ENCODE assay signal across 24 cellular contexts in the genomic region with DNA sequence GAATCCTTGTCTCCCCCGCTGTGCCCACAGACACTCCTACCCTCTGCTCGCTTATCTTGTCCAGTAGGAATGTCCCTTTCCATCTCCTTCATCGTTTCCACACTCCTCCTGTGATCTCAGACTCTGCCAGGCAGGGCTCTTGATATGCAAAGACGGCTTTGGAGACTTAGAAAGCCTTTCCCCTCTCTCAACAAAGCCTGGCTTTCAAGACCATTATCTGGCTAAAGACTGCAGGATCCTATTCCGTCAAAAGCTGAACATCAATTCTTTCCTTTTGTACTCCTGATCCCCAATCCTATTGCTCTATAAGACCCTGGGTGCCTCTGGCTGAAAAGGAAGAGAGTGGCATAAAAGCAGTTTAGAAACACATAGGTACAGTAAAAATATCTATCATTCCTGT.
"Had no signal": no experiment of that assay in that cellular context is flagged by ENCODE, and none has a peak within 500 bp of the region (broad histone marks: within the 10 kb centered on the region; RNA-seq: fewer than 3 reads in every experiment).

No MANE protein-coding gene starts in this region.

- H3K9me3 ChIP-seq: body of pancreas, esophagus muscularis mucosa, lower lobe of right lung, thyroid gland, upper lobe of right lung had no signal

- DNase-seq: activated CD4-positive, alpha-beta T cell treated with anti-CD3 and anti-CD28 coated beads, Interleukin-2, amount 10 ng/mL, durations not matched to agents 7 days and 5 days; activated CD4-positive, CD25-positive, alpha-beta regulatory T cell treated with anti-CD3 and anti-CD28 coated beads, Interleukin-2, amount 50 U/mL, for 72 hours; activated CD8-positive, alpha-beta memory T cell treated with anti-CD3 and anti-CD28 coated beads, Interleukin-2, amount 10 ng/mL, durations not matched to agents 7 days and 5 days; activated CD8-positive, alpha-beta T cell treated with anti-CD3 and anti-CD28 coated beads for 36 hours; activated effector memory CD4-positive, alpha-beta T cell treated with anti-CD3 and anti-CD28 coated beads, Interleukin-2, amount 50 U/mL, for 16 hours; activated naive CD4-positive, alpha-beta T cell treated with anti-CD3 and anti-CD28 coated beads, Interleukin-2, amount 10 ng/mL, durations not matched to agents 7 days and 5 days; activated naive CD8-positive, alpha-beta T cell treated with anti-CD3 and anti-CD28 coated beads, Interleukin-2, amount 50 U/mL, for 24 hours; activated T-cell treated with anti-CD3 and anti-CD28 coated beads for 4 hours; body of pancreas; effector CD8-positive, alpha-beta T cell; head of caudate nucleus; hypothalamus; lower lobe of right lung; naive B cell; stimulated activated CD4-positive, alpha-beta T cell treated with anti-CD3 and anti-CD28 coated beads, Interleukin-4, amount 100 ng/mL, for 24 hours; stimulated activated naive CD8-positive, alpha-beta T cell treated with anti-CD3 and anti-CD28 coated beads, Interleukin-15, Interleukin-2, amounts not matched to agents 100 U/mL and 50 U/mL, for 24 hours; T-cell; thyroid gland; upper lobe of right lung had no signal

- H3K36me3 Mint-ChIP-seq: activated CD8-positive, alpha-beta memory T cell treated with anti-CD3 and anti-CD28 coated beads, Interleukin-2, amount 10 ng/mL, durations not matched to agents 7 days and 5 days; activated naive CD4-positive, alpha-beta T cell treated with anti-CD3 and anti-CD28 coated beads, Interleukin-2, amount 10 ng/mL, durations not matched to agents 7 days and 5 days; T-cell had no signal

- H3K4me3 ChIP-seq: body of pancreas, esophagus muscularis mucosa, lower lobe of right lung, smooth muscle cell, thyroid gland, upper lobe of right lung had no signal

- H3K27me3 ChIP-seq: body of pancreas, esophagus muscularis mucosa, thyroid gland, upper lobe of right lung had no signal

- H3K4me3 Mint-ChIP-seq: activated CD4-positive, alpha-beta T cell treated with anti-CD3 and anti-CD28 coated beads, Interleukin-2, amount 10 ng/mL, durations not matched to agents 7 days and 5 days; activated CD8-positive, alpha-beta memory T cell treated with anti-CD3 and anti-CD28 coated beads, Interleukin-2, amount 10 ng/mL, durations not matched to agents 7 days and 5 days; activated CD8-positive, alpha-beta T cell treated with anti-CD3 and anti-CD28 coated beads for 36 hours; activated naive CD4-positive, alpha-beta T cell treated with anti-CD3 and anti-CD28 coated beads, Interleukin-2, amount 10 ng/mL, durations not matched to agents 7 days and 5 days; activated naive CD8-positive, alpha-beta T cell treated with anti-CD3 and anti-CD28 coated beads, Interleukin-2, amount 50 U/mL, for 24 hours; dendritic cell treated with granulocyte-macrophage colony-stimulating factor and Interleukin-4, amounts not matched to agents 40 ng/mL and 50 ng/mL, for 4 days; naive B cell; T-cell; T-helper 2 cell treated with Interferon-gamma antibody and Interleukin-4, amounts not matched to agents 5 μg/mL and 100 μg/mL, for 36 hours had no signal

- H3K9me3 Mint-ChIP-seq: activated CD4-positive, alpha-beta T cell treated with anti-CD3 and anti-CD28 coated beads, Interleukin-2, amount 10 ng/mL, durations not matched to agents 7 days and 5 days; activated CD8-positive, alpha-beta T cell treated with anti-CD3 and anti-CD28 coated beads for 36 hours; activated naive CD4-positive, alpha-beta T cell treated with anti-CD3 and anti-CD28 coated beads, Interleukin-2, amount 10 ng/mL, durations not matched to agents 7 days and 5 days; activated naive CD8-positive, alpha-beta T cell treated with anti-CD3 and anti-CD28 coated beads, Interleukin-2, amount 50 U/mL, for 24 hours; dendritic cell treated with granulocyte-macrophage colony-stimulating factor and Interleukin-4, amounts not matched to agents 40 ng/mL and 50 ng/mL, for 4 days; T-helper 2 cell treated with Interferon-gamma antibody and Interleukin-4, amounts not matched to agents 5 μg/mL and 100 μg/mL, for 36 hours had no signal

- H3K27ac ChIP-seq: body of pancreas, esophagus muscularis mucosa, lower lobe of right lung, thyroid gland, upper lobe of right lung, VCaP had no signal

- H3K27ac Mint-ChIP-seq: activated CD4-positive, alpha-beta T cell treated with anti-CD3 and anti-CD28 coated beads, Interleukin-2, amount 10 ng/mL, durations not matched to agents 7 days and 5 days; activated CD8-positive, alpha-beta memory T cell treated with anti-CD3 and anti-CD28 coated beads, Interleukin-2, amount 10 ng/mL, durations not matched to agents 7 days and 5 days; activated CD8-positive, alpha-beta T cell treated with anti-CD3 and anti-CD28 coated beads for 36 hours; activated naive CD4-positive, alpha-beta T cell treated with anti-CD3 and anti-CD28 coated beads, Interleukin-2, amount 10 ng/mL, durations not matched to agents 7 days and 5 days; activated naive CD8-positive, alpha-beta T cell treated with anti-CD3 and anti-CD28 coated beads, Interleukin-2, amount 50 U/mL, for 24 hours; dendritic cell treated with granulocyte-macrophage colony-stimulating factor and Interleukin-4, amounts not matched to agents 40 ng/mL and 50 ng/mL, for 4 days; naive B cell; T-cell; T-helper 2 cell treated with Interferon-gamma antibody and Interleukin-4, amounts not matched to agents 5 μg/mL and 100 μg/mL, for 36 hours had no signal

- H3K36me3 ChIP-seq: esophagus muscularis mucosa, lower lobe of right lung, thyroid gland, upper lobe of right lung had no signal

- H3K4me1 Mint-ChIP-seq: activated CD4-positive, alpha-beta T cell treated with anti-CD3 and anti-CD28 coated beads, Interleukin-2, amount 10 ng/mL, durations not matched to agents 7 days and 5 days; activated CD8-positive, alpha-beta memory T cell treated with anti-CD3 and anti-CD28 coated beads, Interleukin-2, amount 10 ng/mL, durations not matched to agents 7 days and 5 days; activated naive CD4-positive, alpha-beta T cell treated with anti-CD3 and anti-CD28 coated beads, Interleukin-2, amount 10 ng/mL, durations not matched to agents 7 days and 5 days; activated naive CD8-positive, alpha-beta T cell treated with anti-CD3 and anti-CD28 coated beads, Interleukin-2, amount 50 U/mL, for 24 hours; naive B cell had no signal
